8 cellular contexts compared by ENCODE assay signal in the genomic region with DNA sequence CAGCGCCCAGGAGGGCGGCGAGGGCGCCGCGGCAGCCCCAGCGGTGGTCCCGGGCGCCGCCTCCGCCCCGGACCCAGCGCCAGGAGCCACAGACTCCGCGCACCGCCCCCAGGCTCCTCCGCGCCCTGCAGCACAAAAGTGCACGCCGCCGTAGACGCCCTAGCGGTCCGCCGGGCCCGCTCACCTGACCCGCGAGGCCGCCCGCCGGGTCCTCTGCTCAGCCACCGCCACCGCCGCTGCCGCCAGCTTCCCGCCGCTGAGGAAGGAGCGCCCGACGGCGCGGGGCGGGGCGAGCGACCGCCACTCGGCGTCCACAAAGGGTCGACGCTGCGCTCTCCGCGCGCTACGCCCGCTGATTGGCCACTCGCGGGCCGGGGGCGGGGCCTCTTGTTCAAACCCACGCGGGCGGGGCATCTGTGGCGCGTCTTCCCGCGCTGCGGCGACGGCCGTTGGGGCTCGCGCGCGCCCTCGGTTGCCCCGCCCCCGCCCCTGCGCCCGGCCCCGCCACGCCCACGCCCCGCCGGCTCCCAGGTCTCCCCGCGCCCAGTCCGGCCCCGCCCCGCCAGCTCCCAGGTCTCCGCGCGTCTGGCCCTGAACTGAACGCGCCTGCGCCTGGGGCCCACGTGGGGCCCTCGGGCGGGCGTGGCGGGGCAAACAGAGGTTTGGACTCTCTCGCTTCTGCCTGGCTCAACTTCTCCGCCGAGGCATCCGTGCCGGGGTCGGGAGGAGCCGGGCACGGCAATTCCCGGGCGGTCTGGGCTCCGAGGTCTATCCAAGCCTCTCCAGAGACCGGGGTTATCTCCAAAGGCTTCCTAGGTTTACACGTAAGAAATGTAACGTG. TPM values are rescaled to one million over a fixed set of nuclear protein-coding genes. Genes with fewer than 3 reads are reported as not detected.
DNase-seq lines count a peak whose midpoint lies in the region; ATAC-seq and TF ChIP-seq lines count a peak whose summit lies in the region.

TSS of gene CDCA4 (minus strand) at position 269 of the 841 bp plus-strand sequence. CDS start 9,154 bp downstream, outside the sequence.

- peak; percentile 74 for ATAC-seq in HG03439 (IDR thresholded peaks at IDR 0.05; ENCODE audit: unreplicated experiment)
- ATAC-seq in activated CD4-positive, alpha-beta T cell treated with anti-CD3 and anti-CD28 coated beads for 36 hours = peak; percentile 82

- no peaks in the 10 kb centered on the region for H3K9me3 Mint-ChIP-seq in activated CD4-positive, alpha-beta T cell treated with anti-CD3 and anti-CD28 coated beads for 36 hours (ENCODE audit: low read depth)
- H3K9me3 Mint-ChIP-seq in chondrocyte (ENCODE audit: low read depth) = no peaks in the 10 kb centered on the region

- POLR2A ChIA-PET in activated CD4-positive, alpha-beta T cell treated with anti-CD3 and anti-CD28 coated beads for 36 hours (lab: Charles Lee) = interaction anchor here (0.7 to 3.9 kb wide), 7 partner anchors 22 to 280 kb away, joined by 3 to 21 read pairs (median 6); partner anchors contain the start of genes CLBA1, GPR132 and SIVA1

- peak; percentile 43 for TF ChIP-seq CTCF in chondrocyte (IDR thresholded peaks at IDR 0.05)

- peaks cover 40% of the 10 kb centered on the region for H3K36me3 Mint-ChIP-seq in activated CD4-positive, alpha-beta T cell treated with anti-CD3 and anti-CD28 coated beads for 36 hours (ENCODE audit: low read depth)
- H3K36me3 Mint-ChIP-seq in chondrocyte (ENCODE audit: low read depth) = peaks cover 2% of the 10 kb centered on the region

- CTCF ChIA-PET in activated CD4-positive, alpha-beta T cell treated with anti-CD3 and anti-CD28 coated beads for 36 hours (lab: Charles Lee) = interaction anchor here (1.8 to 5.8 kb wide), 3 partner anchors 17 to 45 kb away, joined by 5 to 32 read pairs (median 7); partner anchors contain the start of gene GPR132

- H3K27me3 Mint-ChIP-seq in activated CD4-positive, alpha-beta T cell treated with anti-CD3 and anti-CD28 coated beads for 36 hours = no peaks in the 10 kb centered on the region
- H3K27me3 Mint-ChIP-seq in chondrocyte (ENCODE audit: low read depth) = no peaks in the 10 kb centered on the region

- H3K4me1 Mint-ChIP-seq in activated CD4-positive, alpha-beta T cell treated with anti-CD3 and anti-CD28 coated beads for 36 hours = peaks cover 72% of the 10 kb centered on the region
- peaks cover 84% of the 10 kb centered on the region for H3K4me1 Mint-ChIP-seq in chondrocyte (ENCODE audit: low read depth)

- H3K4me3 Mint-ChIP-seq in activated CD4-positive, alpha-beta T cell treated with anti-CD3 and anti-CD28 coated beads for 36 hours = peak within 1 kb of the TSS; percentile 94
- peak within 1 kb of the TSS; percentile 92 for H3K4me3 Mint-ChIP-seq in chondrocyte (ENCODE audit: unreplicated experiment)

- peak within 1 kb of the TSS; percentile 93 for H3K27ac Mint-ChIP-seq in activated CD4-positive, alpha-beta T cell treated with anti-CD3 and anti-CD28 coated beads for 36 hours
- H3K27ac Mint-ChIP-seq in chondrocyte (ENCODE audit: unreplicated experiment) = peak within 1 kb of the TSS; percentile 95

- DNase-seq in Ammon's horn (ENCODE audit: low spot score) (peak; percentile 97), GM19238 (ENCODE audit: insufficient read length, low spot score) (peak; percentile 99), NCI-H510A (lab: John Stamatoyannopoulos, UW) (peak; percentile 98), chondrocyte (ENCODE audit: low spot score) (peak; percentile 99), kidney tubule cell (ENCODE audit: low spot score) (peak; percentile 97)
- peak; percentile 99 for DNase-seq in activated CD4-positive, alpha-beta T cell treated with anti-CD3 and anti-CD28 coated beads for 36 hours
- DNase-seq in stimulated activated CD4-positive, alpha-beta T cell treated with anti-CD3 and anti-CD28 coated beads, Interleukin-1b, Interleukin-23, amount 100 ng/mL, for 4 hours (ENCODE audit: low read depth in 2 of 2) = peak; percentile 97 to 99

- intact Hi-C loops in activated CD4-positive, alpha-beta T cell treated with anti-CD3 and anti-CD28 coated beads for 36 hours (cut with DNase I, micrococcal nuclease) = loop anchor here (1.0 to 10.0 kb wide), 19 partner anchors 24 to 1689 kb away; partner anchors contain the start of genes CLBA1 (in 2 of the 2), GPR132 (in 2 of the 2), TEDC1 (in 2 of the 2) and AHNAK2 (in 1 of the 2)

RNA-seq across cellular contexts. Expression of gene CDCA4, which starts in this region (rescaled TPM):
- 10 to 100 TPM; 52.0 to 62.7 TPM for total RNA-seq in activated CD4-positive, alpha-beta T cell treated with anti-CD3 and anti-CD28 coated beads for 36 hours
- total RNA-seq in chondrocyte = 15.6 to 18.8 TPM (median 18.0 TPM) in 3 replicates

Comparison
In these comparisons a context has a peak if more than half of its experiments do, and no peak if none do; other contexts are left out.
1. Peak in every context shown above with its lines: DNase-seq and ATAC-seq.